In genomic region chr22:29798318-29798717, GRCh38 we compare ENCODE assay signal across 1 cellular context.
TF ChIP-seq lines count a peak whose summit lies in the region.

No MANE protein-coding gene starts in this region.

TF ChIP-seq in GM12878, 131 proteins besides CTCF, POLR2A, EP300 and RAD21:
- peak; percentile 65 for TF ChIP-seq TCF12 (IDR thresholded peaks at IDR 0.05; ENCODE audit: low read depth, low read length)
- TF ChIP-seq, protein P1, sequence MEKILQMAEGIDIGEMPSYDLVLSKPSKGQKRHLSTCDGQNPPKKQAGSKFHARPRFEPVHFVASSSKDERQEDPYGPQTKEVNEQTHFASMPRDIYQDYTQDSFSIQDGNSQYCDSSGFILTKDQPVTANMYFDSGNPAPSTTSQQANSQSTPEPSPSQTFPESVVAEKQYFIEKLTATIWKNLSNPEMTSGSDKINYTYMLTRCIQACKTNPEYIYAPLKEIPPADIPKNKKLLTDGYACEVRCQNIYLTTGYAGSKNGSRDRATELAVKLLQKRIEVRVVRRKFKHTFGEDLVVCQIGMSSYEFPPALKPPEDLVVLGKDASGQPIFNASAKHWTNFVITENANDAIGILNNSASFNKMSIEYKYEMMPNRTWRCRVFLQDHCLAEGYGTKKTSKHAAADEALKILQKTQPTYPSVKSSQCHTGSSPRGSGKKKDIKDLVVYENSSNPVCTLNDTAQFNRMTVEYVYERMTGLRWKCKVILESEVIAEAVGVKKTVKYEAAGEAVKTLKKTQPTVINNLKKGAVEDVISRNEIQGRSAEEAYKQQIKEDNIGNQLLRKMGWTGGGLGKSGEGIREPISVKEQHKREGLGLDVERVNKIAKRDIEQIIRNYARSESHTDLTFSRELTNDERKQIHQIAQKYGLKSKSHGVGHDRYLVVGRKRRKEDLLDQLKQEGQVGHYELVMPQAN (conservative IDR thresholded peaks at IDR 0.05), result no peak
- no peak for TF ChIP-seq NFXL1 (IDR thresholded peaks at IDR 0.05; ENCODE audit: borderline replicate concordance)
- TF ChIP-seq, protein P2, sequence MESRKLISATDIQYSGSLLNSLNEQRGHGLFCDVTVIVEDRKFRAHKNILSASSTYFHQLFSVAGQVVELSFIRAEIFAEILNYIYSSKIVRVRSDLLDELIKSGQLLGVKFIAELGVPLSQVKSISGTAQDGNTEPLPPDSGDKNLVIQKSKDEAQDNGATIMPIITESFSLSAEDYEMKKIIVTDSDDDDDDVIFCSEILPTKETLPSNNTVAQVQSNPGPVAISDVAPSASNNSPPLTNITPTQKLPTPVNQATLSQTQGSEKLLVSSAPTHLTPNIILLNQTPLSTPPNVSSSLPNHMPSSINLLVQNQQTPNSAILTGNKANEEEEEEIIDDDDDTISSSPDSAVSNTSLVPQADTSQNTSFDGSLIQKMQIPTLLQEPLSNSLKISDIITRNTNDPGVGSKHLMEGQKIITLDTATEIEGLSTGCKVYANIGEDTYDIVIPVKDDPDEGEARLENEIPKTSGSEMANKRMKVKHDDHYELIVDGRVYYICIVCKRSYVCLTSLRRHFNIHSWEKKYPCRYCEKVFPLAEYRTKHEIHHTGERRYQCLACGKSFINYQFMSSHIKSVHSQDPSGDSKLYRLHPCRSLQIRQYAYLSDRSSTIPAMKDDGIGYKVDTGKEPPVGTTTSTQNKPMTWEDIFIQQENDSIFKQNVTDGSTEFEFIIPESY (IDR thresholded peaks at IDR 0.05), result no peak
- TF ChIP-seq IRF4 (IDR thresholded peaks at IDR 0.05; ENCODE audit: low read depth, low read length), result no peak
- 0 out of 2 replicates have a peak, but pooled peaks have one; percentile 33 for TF ChIP-seq TCF3 (IDR thresholded peaks at IDR 0.05; ENCODE audit: borderline replicate concordance, insufficient read depth, low read depth, low read length)
- TF ChIP-seq, protein P3, sequence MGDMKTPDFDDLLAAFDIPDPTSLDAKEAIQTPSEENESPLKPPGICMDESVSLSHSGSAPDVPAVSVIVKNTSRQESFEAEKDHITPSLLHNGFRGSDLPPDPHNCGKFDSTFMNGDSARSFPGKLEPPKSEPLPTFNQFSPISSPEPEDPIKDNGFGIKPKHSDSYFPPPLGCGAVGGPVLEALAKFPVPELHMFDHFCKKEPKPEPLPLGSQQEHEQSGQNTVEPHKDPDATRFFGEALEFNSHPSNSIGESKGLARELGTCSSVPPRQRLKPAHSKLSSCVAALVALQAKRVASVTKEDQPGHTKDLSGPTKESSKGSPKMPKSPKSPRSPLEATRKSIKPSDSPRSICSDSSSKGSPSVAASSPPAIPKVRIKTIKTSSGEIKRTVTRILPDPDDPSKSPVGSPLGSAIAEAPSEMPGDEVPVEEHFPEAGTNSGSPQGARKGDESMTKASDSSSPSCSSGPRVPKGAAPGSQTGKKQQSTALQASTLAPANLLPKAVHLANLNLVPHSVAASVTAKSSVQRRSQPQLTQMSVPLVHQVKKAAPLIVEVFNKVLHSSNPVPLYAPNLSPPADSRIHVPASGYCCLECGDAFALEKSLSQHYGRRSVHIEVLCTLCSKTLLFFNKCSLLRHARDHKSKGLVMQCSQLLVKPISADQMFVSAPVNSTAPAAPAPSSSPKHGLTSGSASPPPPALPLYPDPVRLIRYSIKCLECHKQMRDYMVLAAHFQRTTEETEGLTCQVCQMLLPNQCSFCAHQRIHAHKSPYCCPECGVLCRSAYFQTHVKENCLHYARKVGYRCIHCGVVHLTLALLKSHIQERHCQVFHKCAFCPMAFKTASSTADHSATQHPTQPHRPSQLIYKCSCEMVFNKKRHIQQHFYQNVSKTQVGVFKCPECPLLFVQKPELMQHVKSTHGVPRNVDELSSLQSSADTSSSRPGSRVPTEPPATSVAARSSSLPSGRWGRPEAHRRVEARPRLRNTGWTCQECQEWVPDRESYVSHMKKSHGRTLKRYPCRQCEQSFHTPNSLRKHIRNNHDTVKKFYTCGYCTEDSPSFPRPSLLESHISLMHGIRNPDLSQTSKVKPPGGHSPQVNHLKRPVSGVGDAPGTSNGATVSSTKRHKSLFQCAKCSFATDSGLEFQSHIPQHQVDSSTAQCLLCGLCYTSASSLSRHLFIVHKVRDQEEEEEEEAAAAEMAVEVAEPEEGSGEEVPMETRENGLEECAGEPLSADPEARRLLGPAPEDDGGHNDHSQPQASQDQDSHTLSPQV (IDR thresholded peaks at IDR 0.05), result no peak
- peak; percentile 56 for TF ChIP-seq MEF2B (IDR thresholded peaks at IDR 0.05; ENCODE audit: partially characterized antibody, poor library complexity, severe bottlenecking)
- TF ChIP-seq SP1 (IDR thresholded peaks at IDR 0.05; ENCODE audit: low read depth, low read length), result no peak
- TF ChIP-seq POLR2AphosphoS5 (IDR thresholded peaks at IDR 0.05; ENCODE audit: low read length), result no peak
- no peak for TF ChIP-seq RB1 (IDR thresholded peaks at IDR 0.05; ENCODE audit: borderline replicate concordance)
- TF ChIP-seq EED (IDR thresholded peaks at IDR 0.05; ENCODE audit: low read depth), result peak; percentile 37; the same call in 1 of the 2 replicates
- no peak for TF ChIP-seq IKZF2 (IDR thresholded peaks at IDR 0.05)
- no peak for TF ChIP-seq TAF1 (IDR thresholded peaks at IDR 0.05; ENCODE audit: borderline replicate concordance, low read depth, low read length)
- TF ChIP-seq RUNX3 (IDR thresholded peaks at IDR 0.05; ENCODE audit: low read length), result peak; percentile 84
